In the genomic region with DNA sequence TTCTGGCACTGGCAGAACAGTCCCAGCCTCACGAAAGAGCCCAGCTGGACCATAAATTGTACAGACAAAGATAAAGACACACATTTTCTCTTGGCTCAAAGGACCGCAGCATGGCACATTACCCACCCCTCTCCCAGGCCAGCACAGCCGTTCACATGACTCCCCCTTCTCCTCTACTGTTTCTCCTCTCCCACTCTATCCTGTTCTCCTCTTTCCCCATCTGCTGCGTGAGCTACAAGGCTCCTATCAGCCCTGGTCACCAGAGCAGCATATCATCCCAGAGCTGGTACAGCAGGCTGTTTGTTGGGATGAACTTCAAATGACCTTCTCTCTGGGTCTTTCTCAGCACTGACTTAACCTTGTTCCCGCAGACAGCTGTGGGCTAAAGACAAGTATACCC, we compare ENCODE assay signal across 14 cellular contexts.
DNase-seq lines count a peak whose midpoint lies in the region; ATAC-seq and TF ChIP-seq lines count a peak whose summit lies in the region.
"Had no signal": no experiment of that assay in that cellular context is flagged by ENCODE, and none has a peak within 500 bp of the region (broad histone marks: within the 10 kb centered on the region; RNA-seq: fewer than 3 reads in every experiment).

No MANE protein-coding gene starts in this region.

- no peak overlapping the region for H2BK120ac ChIP-seq in trophoblast cell (ENCODE audit: insufficient read depth, low read length, poor library complexity)

- no peaks in the 10 kb centered on the region for H3K36me3 Mint-ChIP-seq in CD4-positive, alpha-beta memory T cell

- H3K18ac ChIP-seq in trophoblast cell (ENCODE audit: low read length), result no peak overlapping the region

- H3K27me3 ChIP-seq in heart left ventricle (no peaks in the 10 kb centered on the region), trophoblast cell (ENCODE audit: insufficient read depth, low read length) (no peaks in the 10 kb centered on the region)
- no peaks in the 10 kb centered on the region for H3K27me3 ChIP-seq in CD4-positive, alpha-beta memory T cell (ENCODE audit: insufficient read depth, low read length)

- no peak overlapping the region for H4K8ac ChIP-seq in trophoblast cell (ENCODE audit: low read depth, low read length)

- H3K36me3 ChIP-seq in heart left ventricle, result no peaks in the 10 kb centered on the region
- H3K36me3 ChIP-seq in trophoblast cell (ENCODE audit: control insufficient read depth in 1 of 2, insufficient read depth in 2 of 2, low read length in 2 of 2), result no peaks in the 10 kb centered on the region
- H3K36me3 ChIP-seq in CD4-positive, alpha-beta memory T cell (ENCODE audit: insufficient read depth, low read length), result no peaks in the 10 kb centered on the region

- H3K9me3 Mint-ChIP-seq in CD4-positive, alpha-beta memory T cell, result no peaks in the 10 kb centered on the region
- H3K9me3 Mint-ChIP-seq: CD4-positive, alpha-beta T cell had no signal

- H2BK12ac ChIP-seq in trophoblast cell (ENCODE audit: low read length), result no peak overlapping the region

- H3K4me2 ChIP-seq in trophoblast cell (ENCODE audit: low read length), result no peak overlapping the region
- H3K4me2 ChIP-seq: GM23338 had no signal

- H4K91ac ChIP-seq in trophoblast cell (ENCODE audit: low read depth, low read length), result no peak overlapping the region

- H3K27ac ChIP-seq in heart left ventricle (peak overlapping the region in 4 of 12 donors; percentile 15 to 46 (median 26)), trophoblast cell (ENCODE audit: low read depth, low read length) (no peak overlapping the region)
- no peak overlapping the region for H3K27ac ChIP-seq in CD4-positive, alpha-beta memory T cell (ENCODE audit: low read depth, low read length)

- H2AFZ ChIP-seq in trophoblast cell (ENCODE audit: insufficient read depth, low read length, poor library complexity), result no peak overlapping the region
- H2AFZ ChIP-seq: GM23338 had no signal

- 32 to 51% (median 34%) methylated on average over 5 of the region's 5 CpGs for WGBS in heart left ventricle, 4 donors
- no CpG with 5 or more reads among the region's 5 CpGs for WGBS in trophoblast cell (ENCODE audit: extremely low coverage, insufficient coverage, insufficient read length)

- no peak overlapping the region for H3K14ac ChIP-seq in trophoblast cell (ENCODE audit: low read length)

- H3K27me3 Mint-ChIP-seq in CD4-positive, alpha-beta memory T cell, result peaks cover 9 to 26% of the 10 kb centered on the region in 2 donors

- no peak overlapping the region for H3K9ac ChIP-seq in trophoblast cell (ENCODE audit: low read length)

- H2BK5ac ChIP-seq in trophoblast cell (ENCODE audit: low read depth, low read length, poor library complexity), result no peak overlapping the region

- no peak overlapping the region for H4K12ac ChIP-seq in trophoblast cell (ENCODE audit: low read depth, low read length)

- intact Hi-C loops in Right ventricle myocardium inferior (cut with DNase I), result no loop called here
- intact Hi-C loops in cardiac septum (cut with DNase I), result no loop called here
- intact Hi-C loops in heart left ventricle (cut with DNase I), result no loop called here
- intact Hi-C loops in CD4-positive, alpha-beta memory T cell (cut with micrococcal nuclease), result no loop called here

- peak; percentile 17 for ATAC-seq in Right ventricle myocardium inferior
- ATAC-seq in heart left ventricle, result peak; percentile 47 to 63 (median 56)
- ATAC-seq: GM23338 had no signal

- no peak for TF ChIP-seq POLR2A in heart left ventricle (IDR thresholded peaks at IDR 0.05)

- no peak overlapping the region for H3K27ac Mint-ChIP-seq in CD4-positive, alpha-beta memory T cell
- H3K27ac Mint-ChIP-seq: CD4-positive, alpha-beta T cell; GM23338 had no signal

- no peak overlapping the region for H3K4me3 Mint-ChIP-seq in CD4-positive, alpha-beta memory T cell
- H3K4me3 Mint-ChIP-seq: CD4-positive, alpha-beta T cell; GM23338 had no signal

- CTCF ChIA-PET in CD4-positive, alpha-beta memory T cell (lab: Charles Lee; ENCODE audit: partially characterized antibody), result no interaction called here

- no peak for TF ChIP-seq CTCF in heart left ventricle (IDR thresholded peaks at IDR 0.05)

- H3K23ac ChIP-seq in trophoblast cell (ENCODE audit: low read length), result peak overlapping the region; percentile 82

- POLR2A ChIA-PET in CD4-positive, alpha-beta memory T cell (lab: Charles Lee; ENCODE audit: partially characterized antibody), result no interaction called here

- H3K4me3 ChIP-seq in heart left ventricle (no peak overlapping the region), trophoblast cell (ENCODE audit: low read depth, low read length) (peak overlapping the region; percentile 8)
- no peak overlapping the region for H3K4me3 ChIP-seq in CD4-positive, alpha-beta memory T cell (ENCODE audit: low read length in 2 of 2)
- H3K4me3 ChIP-seq: GM23338 had no signal

- H3K9me3 ChIP-seq in heart left ventricle, result no peaks in the 10 kb centered on the region
- H3K9me3 ChIP-seq in trophoblast cell (ENCODE audit: insufficient read depth, low read depth, low read length), result no peaks in the 10 kb centered on the region
- H3K9me3 ChIP-seq in CD4-positive, alpha-beta memory T cell (ENCODE audit: control insufficient read depth in 1 of 2, low read length in 2 of 2), result no peaks in the 10 kb centered on the region

- no peak overlapping the region for H2AK5ac ChIP-seq in trophoblast cell (ENCODE audit: low read length)

- H3K4me1 ChIP-seq in heart left ventricle (peaks cover 0 to 17% (median 0%) of the 10 kb centered on the region in 12 donors), trophoblast cell (ENCODE audit: control insufficient read depth in 1 of 2, insufficient read depth in 2 of 2, low read length in 2 of 2) (no peaks in the 10 kb centered on the region)
- no peaks in the 10 kb centered on the region for H3K4me1 ChIP-seq in CD4-positive, alpha-beta memory T cell (ENCODE audit: insufficient read depth, low read length)

- DNase-seq in Right ventricle myocardium inferior (ENCODE audit: missing footprints) (no peak), cardiac septum (ENCODE audit: low spot score) (no peak), NCI-H446 (lab: John Stamatoyannopoulos, UW) (peak; percentile 3 to 52), heart left ventricle (no peak), trophoblast cell (no peak), NCI-H69 (lab: John Stamatoyannopoulos, UW) (no peak)
- DNase-seq in CD4-positive, alpha-beta memory T cell, result no peak
- DNase-seq: ACHN; C1 segment of cervical spinal cord; CD4-positive, alpha-beta T cell; DND-41; GDM1; H7 had no signal

- no peaks in the 10 kb centered on the region for H3K79me2 ChIP-seq in trophoblast cell (ENCODE audit: control insufficient read depth, insufficient read depth, low read length, poor library complexity)

- no peak overlapping the region for H3K4ac ChIP-seq in trophoblast cell (ENCODE audit: low read depth, low read length)

- no peaks in the 10 kb centered on the region for H3K4me1 Mint-ChIP-seq in CD4-positive, alpha-beta memory T cell

- no peaks in the 10 kb centered on the region for H3K79me1 ChIP-seq in trophoblast cell (ENCODE audit: low read length)

Comparison
In these comparisons a context has a peak if more than half of its experiments do, and no peak if none do; other contexts are left out.
1. DNase-seq: peak in NCI-H446 (2 of 2); none in Right ventricle myocardium inferior (single experiment), cardiac septum (single experiment), heart left ventricle (0 of 5), trophoblast cell (0 of 2), CD4-positive, alpha-beta memory T cell (0 of 5) and NCI-H69 (single experiment).